17 cellular contexts compared by ENCODE assay signal in the genomic region with DNA sequence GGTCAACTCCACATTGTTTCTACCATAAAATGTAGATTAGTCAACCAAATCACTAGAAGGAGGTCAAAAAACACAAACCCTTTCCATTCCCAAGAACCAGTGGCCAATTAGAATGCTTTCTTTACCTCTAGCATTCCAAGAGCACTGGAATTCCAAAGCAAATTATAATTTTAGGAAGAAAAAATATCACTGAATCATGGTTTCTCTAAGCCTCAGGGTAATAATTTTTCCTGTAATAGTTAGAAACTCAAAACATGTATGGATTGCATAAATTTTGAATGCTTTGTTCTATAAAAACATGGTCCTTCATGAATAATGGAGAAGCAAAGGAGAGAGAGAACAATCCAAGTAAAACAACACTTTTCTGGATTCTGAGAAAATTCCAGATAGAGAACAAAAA. TPM values are rescaled to one million over a fixed set of nuclear protein-coding genes. Genes with fewer than 3 reads are reported as not detected.
"Had no signal": no experiment of that assay in that cellular context is flagged by ENCODE, and none has a peak within 500 bp of the region (broad histone marks: within the 10 kb centered on the region; RNA-seq: fewer than 3 reads in every experiment).

No MANE protein-coding gene starts in this region.

- H3K27me3 ChIP-seq: breast epithelium, SJCRH30 had no signal

- H3K9me3 Mint-ChIP-seq: activated B cell treated with CpG ODN at 0.5 μM for 24 hours, endodermal cell had no signal

- H3K9ac ChIP-seq: parathyroid adenoma had no signal

- H3K4me1 ChIP-seq: breast epithelium, parathyroid adenoma, SJCRH30, stomach had no signal

- H3K4me1 Mint-ChIP-seq: activated B cell treated with CpG ODN at 0.5 μM for 24 hours, endodermal cell had no signal

- H3K36me3 ChIP-seq: breast epithelium, SJCRH30, stomach had no signal

- H3K4me3 ChIP-seq: breast epithelium, SJCRH30, stomach had no signal

- H3K4me3 Mint-ChIP-seq: activated B cell treated with CpG ODN at 0.5 μM for 24 hours, endodermal cell had no signal

- H3K27ac ChIP-seq: breast epithelium, parathyroid adenoma, SJCRH30, stomach had no signal

- H3K9me3 ChIP-seq: breast epithelium, SJCRH30, stomach had no signal

- H3K27ac Mint-ChIP-seq: activated B cell treated with CpG ODN at 0.5 μM for 24 hours, endodermal cell had no signal

- DNase-seq: activated B cell treated with CpG ODN at 0.5 μM for 24 hours; activated CD4-positive, alpha-beta T cell treated with anti-CD3 and anti-CD28 coated beads, Interleukin-2, amount 50 U/mL, for 48 hours; activated gamma-delta T cell treated with Interleukin-2 at 50 U/mL for 16 hours; anterior cingulate cortex; endodermal cell; erythroblast; hippocampal formation; kidney glomerular epithelial cell; mesendoderm; retina; SJCRH30; stimulated activated CD4-positive, alpha-beta T cell treated with anti-CD3 and anti-CD28 coated beads, Interleukin-4, amount 100 ng/mL, for 1 hour; stimulated activated CD8-positive, alpha-beta memory T cell treated with anti-CD3 and anti-CD28 coated beads, Interleukin-4, amount 100 ng/mL, for 48 hours; stomach had no signal

RNA-seq across cellular contexts. Expression of gene LEF1, which starts 39.5 kb away (rescaled TPM):
- total RNA-seq: dermis microvascular lymphatic vessel endothelial cell had no signal
